Comparison of ENCODE assay signal across 1 cellular context in genomic region chr22:19871023-19871844, GRCh38.
TF ChIP-seq lines count a peak whose summit lies in the region.

No MANE protein-coding gene starts in this region.

TF ChIP-seq in H1, 55 proteins besides CTCF, POLR2A, EP300 and RAD21 (continued from another document):
- TF ChIP-seq USF2 (IDR thresholded peaks at IDR 0.05; ENCODE audit: low read length) = no peak
- no peak for TF ChIP-seq PHF8 (conservative IDR thresholded peaks at IDR 0.05; ENCODE audit: low read depth, low read length)
